ENCODE assay signal across 1 cellular context in genomic region chr13:41315466-41316047, GRCh38.
TF ChIP-seq lines count a peak whose summit lies in the region.

No MANE protein-coding gene starts in this region.

TF ChIP-seq in H1, 55 proteins besides CTCF, POLR2A, EP300 and RAD21:
- no peak for TF ChIP-seq POLR2AphosphoS5 (IDR thresholded peaks at IDR 0.05; ENCODE audit: low read depth, low read length)
- no peak for TF ChIP-seq HDAC6 (IDR thresholded peaks at IDR 0.05; ENCODE audit: low read depth, low read length)
- TF ChIP-seq BRCA1 (IDR thresholded peaks at IDR 0.05; ENCODE audit: low read depth, low read length) = no peak
- no peak for TF ChIP-seq TAF7 (optimal IDR thresholded peaks at IDR 0.05; ENCODE audit: borderline replicate concordance, low read depth, low read length)
- TF ChIP-seq TAF1 (IDR thresholded peaks at IDR 0.05; ENCODE audit: low read depth, low read length) = no peak
- no peak for TF ChIP-seq KDM4A (IDR thresholded peaks at IDR 0.05; ENCODE audit: low read depth, low read length, severe bottlenecking)
- no peak for TF ChIP-seq ZNF274 (IDR thresholded peaks at IDR 0.05; ENCODE audit: borderline replicate concordance, extremely low read depth, low read length)
- no peak for TF ChIP-seq RBBP5 (IDR thresholded peaks at IDR 0.05; ENCODE audit: borderline replicate concordance, low read depth, low read length)
- TF ChIP-seq EGR1 (IDR thresholded peaks at IDR 0.05; ENCODE audit: borderline replicate concordance, low read depth, low read length) = no peak
- no peak for TF ChIP-seq YY1 (IDR thresholded peaks at IDR 0.05; ENCODE audit: low read depth, low read length)
- no peak for TF ChIP-seq CHD2 (IDR thresholded peaks at IDR 0.05; ENCODE audit: low read length)
- TF ChIP-seq EZH2 (IDR thresholded peaks at IDR 0.05; ENCODE audit: low read depth, low read length, severe bottlenecking) = no peak
- no peak for TF ChIP-seq SUZ12 (IDR thresholded peaks at IDR 0.05; ENCODE audit: low read length)
- no peak for TF ChIP-seq JUND (IDR thresholded peaks at IDR 0.05; ENCODE audit: low read length)
- no peak for TF ChIP-seq ATF3 (IDR thresholded peaks at IDR 0.05; ENCODE audit: insufficient read depth, low read depth, low read length)
- TF ChIP-seq GABPA (IDR thresholded peaks at IDR 0.05; ENCODE audit: borderline replicate concordance, insufficient read depth, low read length) = no peak
- TF ChIP-seq POU5F1 (IDR thresholded peaks at IDR 0.05; ENCODE audit: low read depth, low read length) = no peak
- no peak for TF ChIP-seq E2F6 (IDR thresholded peaks at IDR 0.05)
